ENCODE assay signal across 1 cellular context in genomic region chr7:158702944-158703343, GRCh38.
TF ChIP-seq lines count a peak whose summit lies in the region.

No MANE protein-coding gene starts in this region.

TF ChIP-seq in K562, 482 proteins besides CTCF, POLR2A, EP300 and RAD21 (continued from another document and continues in another):
- TF ChIP-seq CHD7 (IDR thresholded peaks at IDR 0.05; ENCODE audit: low read depth, low read length): no peak
- TF ChIP-seq ZBTB11 (CRISPR knock-in tag; IDR thresholded peaks at IDR 0.05): no peak
- TF ChIP-seq IRF9 (tag; IDR thresholded peaks at IDR 0.05): peak; percentile 54; the same call in 1 of the 2 replicates
- TF ChIP-seq NFE2L1 (tag; IDR thresholded peaks at IDR 0.05; ENCODE audit: borderline replicate concordance, low read depth): peak; percentile 90
- no peak for TF ChIP-seq ZNF583 (CRISPR knock-in tag; IDR thresholded peaks at IDR 0.05)
- TF ChIP-seq BRD4 (IDR thresholded peaks at IDR 0.05): no peak
- peak; percentile 57; the same call in 1 of the 2 replicates for TF ChIP-seq CREB3L1 (IDR thresholded peaks at IDR 0.05; ENCODE audit: borderline replicate concordance, low read depth)
- 0 out of 2 replicates have a peak, but pooled peaks have one; percentile 14 for TF ChIP-seq MBD1 (CRISPR knock-in tag; IDR thresholded peaks at IDR 0.05)
- peak; percentile 54; the same call in 1 of the 2 replicates for TF ChIP-seq EHMT2 (IDR thresholded peaks at IDR 0.05)
- no peak for TF ChIP-seq ZNF766 (CRISPR knock-in tag; conservative IDR thresholded peaks at IDR 0.05)
- TF ChIP-seq ZNF121 (CRISPR knock-in tag; conservative IDR thresholded peaks at IDR 0.05): no peak
- TF ChIP-seq NFE2 (IDR thresholded peaks at IDR 0.05; ENCODE audit: low read depth): peak; percentile 95
- TF ChIP-seq BCL6 (CRISPR knock-in tag; IDR thresholded peaks at IDR 0.05): no peak
- peak; percentile 78; the same call in 1 of the 2 replicates for TF ChIP-seq STAT6 (CRISPR knock-in tag; IDR thresholded peaks at IDR 0.05)
- peak; percentile 78 for TF ChIP-seq BACH1 (tag; IDR thresholded peaks at IDR 0.05)
- 0 out of 2 replicates have a peak, but pooled peaks have one; percentile 15 for TF ChIP-seq SOX6 (IDR thresholded peaks at IDR 0.05)
- peak; percentile 82 for TF ChIP-seq MAFF (IDR thresholded peaks at IDR 0.05; ENCODE audit: low read length)
- TF ChIP-seq YBX1 (IDR thresholded peaks at IDR 0.05): no peak
- TF ChIP-seq FOXA3 (CRISPR knock-in tag; conservative IDR thresholded peaks at IDR 0.05 in 1 of 2, IDR thresholded peaks at IDR 0.05 in 1 of 2): 0 out of 4 replicates have a peak, but pooled peaks of 1 of the 2 experiments have one; percentile 14
- TF ChIP-seq THRB (CRISPR knock-in tag; conservative IDR thresholded peaks at IDR 0.05): no peak
- peak; percentile 22 for TF ChIP-seq BRD9 (IDR thresholded peaks at IDR 0.05; ENCODE audit: low read depth, partially characterized antibody)
- 0 out of 2 replicates have a peak, but pooled peaks have one; percentile 24 for TF ChIP-seq HDAC2 (IDR thresholded peaks at IDR 0.05)
- peak; percentile 86 for TF ChIP-seq MYC (IDR thresholded peaks at IDR 0.05; ENCODE audit: low read depth, low read length)
- TF ChIP-seq MYC (CRISPR knock-in tag; IDR thresholded peaks at IDR 0.05; ENCODE audit: borderline replicate concordance, low read depth): no peak
- TF ChIP-seq HNRNPL (IDR thresholded peaks at IDR 0.05; ENCODE audit: low read depth, low read length): no peak
- TF ChIP-seq BHLHE40 (IDR thresholded peaks at IDR 0.05; ENCODE audit: low read length): no peak
- TF ChIP-seq HES1 (IDR thresholded peaks at IDR 0.05; ENCODE audit: low read depth): no peak
- TF ChIP-seq DEAF1 (CRISPR knock-in tag; IDR thresholded peaks at IDR 0.05): no peak
- TF ChIP-seq ZNF79 (CRISPR knock-in tag; IDR thresholded peaks at IDR 0.05; ENCODE audit: low read depth): no peak
